Comparison of ENCODE assay signal across 18 cellular contexts in the genomic region with DNA sequence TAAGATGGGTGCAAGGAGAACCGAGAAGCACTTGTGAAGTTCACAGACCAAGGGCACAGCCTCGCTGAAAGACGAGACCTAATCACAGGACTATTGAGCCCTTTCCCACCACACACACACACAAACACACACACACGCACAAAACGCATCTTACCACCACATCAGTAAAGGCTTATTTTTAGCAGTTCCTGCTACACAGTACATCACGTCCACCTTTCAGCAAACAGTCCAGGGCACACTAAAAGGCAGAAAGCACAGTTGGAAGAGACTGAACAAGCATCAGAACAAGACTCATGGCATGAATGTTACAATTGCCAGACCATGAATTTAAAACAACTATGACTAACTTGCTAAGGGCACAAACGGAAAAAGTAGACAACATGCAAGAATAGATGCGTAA.
DNase-seq lines count a peak whose midpoint lies in the region; ATAC-seq and TF ChIP-seq lines count a peak whose summit lies in the region.
"Had no signal": no experiment of that assay in that cellular context is flagged by ENCODE, and none has a peak within 500 bp of the region (broad histone marks: within the 10 kb centered on the region; RNA-seq: fewer than 3 reads in every experiment).

No MANE protein-coding gene starts in this region.

- no TSS peak for BruUV-seq in Calu3 (replicated peaks; lab: Mats Ljungman, UMichigan)

- no peak overlapping the region for H3K18ac ChIP-seq in trophoblast cell (ENCODE audit: low read length)

- no peaks in the 10 kb centered on the region for H3K27me3 ChIP-seq in trophoblast cell (ENCODE audit: insufficient read depth, low read length)
- H3K27me3 ChIP-seq: BE2C had no signal

- H3K23ac ChIP-seq in trophoblast cell (ENCODE audit: low read length): peak overlapping the region; percentile 93

- H3K4me1 Mint-ChIP-seq in Calu3 (ENCODE audit: low read depth, unreplicated experiment): no peaks in the 10 kb centered on the region
- H3K4me1 Mint-ChIP-seq: CD8-positive, alpha-beta memory T cell had no signal

- no peak overlapping the region for H4K12ac ChIP-seq in trophoblast cell (ENCODE audit: low read depth, low read length)

- ATAC-seq in HG03565 (IDR thresholded peaks at IDR 0.05; ENCODE audit: unreplicated experiment): no peak
- ATAC-seq: SK-N-SH treated with all-trans-retinoic acid at 6 μM for 48 hours had no signal

- DNase-seq in GDM1 (lab: John Stamatoyannopoulos, UW) (peak; percentile 22), fibroblast of peridontal ligament (ENCODE audit: extremely low read depth) (peak; percentile 28), trophoblast cell (no peak), DMS153 treated with DMSO at 0.1 percent for 48 hours (lab: John Stamatoyannopoulos, UW; ENCODE audit: unreplicated experiment) (no peak), Calu3 (no peak)
- no peak for DNase-seq in NK-92 treated with Interleukin-12 subunit alpha and Interleukin-12 subunit beta, amount 100 ng/mL, for 24 hours (lab: John Stamatoyannopoulos, UW)
- DNase-seq: ACHN; BE2C; CD8-positive, alpha-beta memory T cell; NCI-H1694; NCI-H2107; NCI-H345; Right ventricle myocardium superior had no signal

- no peaks in the 10 kb centered on the region for H3K36me3 Mint-ChIP-seq in Calu3 (ENCODE audit: insufficient read depth, unreplicated experiment)
- H3K36me3 Mint-ChIP-seq: CD8-positive, alpha-beta memory T cell had no signal

- no peaks in the 10 kb centered on the region for H3K36me3 ChIP-seq in trophoblast cell (ENCODE audit: control insufficient read depth in 1 of 2, insufficient read depth in 2 of 2, low read length in 2 of 2)
- H3K36me3 ChIP-seq: BE2C, HAP-1 had no signal

- no peak overlapping the region for H3K14ac ChIP-seq in trophoblast cell (ENCODE audit: low read length)

- peak overlapping the region; percentile 36 for H3K9ac ChIP-seq in trophoblast cell (ENCODE audit: low read length)

- H3K4me3 ChIP-seq in trophoblast cell (ENCODE audit: low read depth, low read length): no peak overlapping the region
- H3K4me3 ChIP-seq: HAP-1 had no signal

- TF ChIP-seq CTCF in VCaP (conservative IDR thresholded peaks at IDR 0.05): no peak
- no peak for TF ChIP-seq CTCF in Calu3 (IDR thresholded peaks at IDR 0.05; ENCODE audit: unreplicated experiment)

- no peaks in the 10 kb centered on the region for H3K79me2 ChIP-seq in trophoblast cell (ENCODE audit: control insufficient read depth, insufficient read depth, low read length, poor library complexity)

- no peak overlapping the region for H3K4ac ChIP-seq in trophoblast cell (ENCODE audit: low read depth, low read length)

- H2BK5ac ChIP-seq in trophoblast cell (ENCODE audit: low read depth, low read length, poor library complexity): no peak overlapping the region

- H2BK120ac ChIP-seq in trophoblast cell (ENCODE audit: insufficient read depth, low read length, poor library complexity): no peak overlapping the region

- CTCF ChIA-PET in Calu3 (lab: Charles Lee): no interaction called here

- peak overlapping the region; percentile 52 for H3K27ac ChIP-seq in VCaP
- no peak overlapping the region for H3K27ac ChIP-seq in trophoblast cell (ENCODE audit: low read depth, low read length)
- H3K27ac ChIP-seq: HL-60 had no signal

- H3K9me3 ChIP-seq in trophoblast cell (ENCODE audit: insufficient read depth, low read depth, low read length): peaks cover 3% of the 10 kb centered on the region
- H3K9me3 ChIP-seq: BE2C, HAP-1 had no signal

- H3K27me3 Mint-ChIP-seq in Calu3 (ENCODE audit: unreplicated experiment): no peaks in the 10 kb centered on the region

- no peaks in the 10 kb centered on the region for H3K79me1 ChIP-seq in trophoblast cell (ENCODE audit: low read length)

- WGBS in trophoblast cell (ENCODE audit: extremely low coverage, insufficient coverage, insufficient read length): no CpG with 5 or more reads among the region's 8 CpGs

- no peak overlapping the region for H3K27ac Mint-ChIP-seq in Calu3 (ENCODE audit: unreplicated experiment)
- H3K27ac Mint-ChIP-seq: CD8-positive, alpha-beta memory T cell had no signal

- intact Hi-C loops in Calu3 (cut with micrococcal nuclease; ENCODE audit: unreplicated experiment): no loop called here

- H4K8ac ChIP-seq in trophoblast cell (ENCODE audit: low read depth, low read length): no peak overlapping the region

- no peak overlapping the region for H3K4me2 ChIP-seq in trophoblast cell (ENCODE audit: low read length)

- no peak overlapping the region for H2AK5ac ChIP-seq in trophoblast cell (ENCODE audit: low read length)

- no peak overlapping the region for H3K4me3 Mint-ChIP-seq in Calu3 (ENCODE audit: low read depth, unreplicated experiment)
- H3K4me3 Mint-ChIP-seq: CD8-positive, alpha-beta memory T cell had no signal

- H3K4me1 ChIP-seq in trophoblast cell (ENCODE audit: control insufficient read depth in 1 of 2, insufficient read depth in 2 of 2, low read length in 2 of 2): no peaks in the 10 kb centered on the region
- H3K4me1 ChIP-seq: BE2C had no signal

- no peak overlapping the region for H2AFZ ChIP-seq in trophoblast cell (ENCODE audit: insufficient read depth, low read length, poor library complexity)

- H2BK12ac ChIP-seq in trophoblast cell (ENCODE audit: low read length): no peak overlapping the region

- H4K91ac ChIP-seq in trophoblast cell (ENCODE audit: low read depth, low read length): no peak overlapping the region

- peaks cover 4% of the 10 kb centered on the region for H3K9me3 Mint-ChIP-seq in Calu3 (ENCODE audit: low read depth, unreplicated experiment)

Comparison
In these comparisons a context has a peak if more than half of its experiments do, and no peak if none do; other contexts are left out.
1. DNase-seq: peak in GDM1 (single experiment) and fibroblast of peridontal ligament (single experiment); none in trophoblast cell (0 of 2), DMS153 treated with DMSO at 0.1 percent for 48 hours (single experiment), Calu3 (single experiment) and NK-92 treated with Interleukin-12 subunit alpha and Interleukin-12 subunit beta, amount 100 ng/mL, for 24 hours (single experiment).